Comparison of ENCODE assay signal across 1 cellular context in genomic region chr14:105398044-105398725, GRCh38.
TF ChIP-seq lines count a peak whose summit lies in the region.

Gene TEX22, plus strand, starts transcription at chr14:105398538. Its CDS starts 803 bp downstream, at chr14:105399341.

TF ChIP-seq in K562, 482 proteins besides CTCF, POLR2A, EP300 and RAD21 (continued from another document and continues in another):
- TF ChIP-seq NKRF (IDR thresholded peaks at IDR 0.05; ENCODE audit: borderline replicate concordance), result no peak
- no peak for TF ChIP-seq TCFL5 (CRISPR knock-in tag; conservative IDR thresholded peaks at IDR 0.05)
- TF ChIP-seq SMAD1 (IDR thresholded peaks at IDR 0.05; ENCODE audit: low read depth, low read length, partially characterized antibody), result no peak
- TF ChIP-seq MLX (CRISPR knock-in tag; conservative IDR thresholded peaks at IDR 0.05), result no peak
- no peak for TF ChIP-seq MYNN (IDR thresholded peaks at IDR 0.05)
- no peak for TF ChIP-seq MYNN (CRISPR knock-in tag; IDR thresholded peaks at IDR 0.05)
- TF ChIP-seq NEUROD1 (IDR thresholded peaks at IDR 0.05; ENCODE audit: borderline replicate concordance, low read depth, low read length, partially characterized antibody), result no peak
- no peak for TF ChIP-seq GTF2A2 (tag; IDR thresholded peaks at IDR 0.05)
- TF ChIP-seq SMAD4 (CRISPR knock-in tag; conservative IDR thresholded peaks at IDR 0.05), result peak; percentile 55; the same call in 1 of the 2 replicates
- TF ChIP-seq MITF (IDR thresholded peaks at IDR 0.05), result no peak
- TF ChIP-seq ZNF311 (CRISPR knock-in tag; IDR thresholded peaks at IDR 0.05), result no peak
- TF ChIP-seq ZC3H11A (IDR thresholded peaks at IDR 0.05; ENCODE audit: low read depth, low read length), result no peak
- TF ChIP-seq CBX5 (IDR thresholded peaks at IDR 0.05; ENCODE audit: borderline replicate concordance, low read depth), result no peak
- no peak for TF ChIP-seq MXD1 (CRISPR knock-in tag; IDR thresholded peaks at IDR 0.05; ENCODE audit: borderline replicate concordance, poor library complexity, severe bottlenecking)
- peak; percentile 45; the same call in 1 of the 2 replicates for TF ChIP-seq TFAP4 (CRISPR knock-in tag; IDR thresholded peaks at IDR 0.05; ENCODE audit: borderline replicate concordance)
- TF ChIP-seq STAT6 (CRISPR knock-in tag; IDR thresholded peaks at IDR 0.05), result no peak
- no peak for TF ChIP-seq ZNF561 (CRISPR knock-in tag; conservative IDR thresholded peaks at IDR 0.05)
- no peak for TF ChIP-seq MTF1 (CRISPR knock-in tag; IDR thresholded peaks at IDR 0.05; ENCODE audit: borderline replicate concordance)
- no peak for TF ChIP-seq ZNF282 (CRISPR knock-in tag; IDR thresholded peaks at IDR 0.05)
- no peak for TF ChIP-seq SNRNP70 (optimal IDR thresholded peaks at IDR 0.05; ENCODE audit: low read depth, low read length)
- no peak for TF ChIP-seq ZNF586 (CRISPR knock-in tag; conservative IDR thresholded peaks at IDR 0.05)
- no peak for TF ChIP-seq DNMT1 (IDR thresholded peaks at IDR 0.05)
- TF ChIP-seq ZNF212 (CRISPR knock-in tag; IDR thresholded peaks at IDR 0.05), result no peak
- no peak for TF ChIP-seq ZNF41 (CRISPR knock-in tag; conservative IDR thresholded peaks at IDR 0.05)
- TF ChIP-seq MCM3 (IDR thresholded peaks at IDR 0.05), result no peak
- peak; percentile 30 to 55; a peak in 2 of 4 replicates for TF ChIP-seq MNT (conservative IDR thresholded peaks at IDR 0.05)
- no peak for TF ChIP-seq ZNF124 (CRISPR knock-in tag; IDR thresholded peaks at IDR 0.05)
- TF ChIP-seq THRAP3 (IDR thresholded peaks at IDR 0.05; ENCODE audit: borderline replicate concordance), result no peak
- TF ChIP-seq PHF21A (IDR thresholded peaks at IDR 0.05; ENCODE audit: borderline replicate concordance, low read depth), result no peak
- no peak for TF ChIP-seq NR4A1 (CRISPR knock-in tag; IDR thresholded peaks at IDR 0.05)
- 0 out of 2 replicates have a peak, but pooled peaks have one; percentile 58 for TF ChIP-seq NR4A1 (tag; IDR thresholded peaks at IDR 0.05)
- TF ChIP-seq EZH2 (IDR thresholded peaks at IDR 0.05; ENCODE audit: borderline replicate concordance, low read depth, low read length), result no peak
- TF ChIP-seq ZBTB7A (IDR thresholded peaks at IDR 0.05; ENCODE audit: borderline replicate concordance, control insufficient read depth, low read depth, low read length), result peak; percentile 84; the same call in 1 of the 2 replicates
- no peak for TF ChIP-seq CBX1 (IDR thresholded peaks at IDR 0.05; ENCODE audit: low read depth)
- TF ChIP-seq KHSRP (IDR thresholded peaks at IDR 0.05), result no peak
- peak; percentile 39; the same call in 1 of the 2 replicates for TF ChIP-seq HNRNPL (IDR thresholded peaks at IDR 0.05; ENCODE audit: low read depth, low read length)
- TF ChIP-seq ZNF436 (CRISPR knock-in tag; IDR thresholded peaks at IDR 0.05), result no peak
- no peak for TF ChIP-seq E2F5 (CRISPR knock-in tag; IDR thresholded peaks at IDR 0.05)
- TF ChIP-seq RAD51 (IDR thresholded peaks at IDR 0.05; ENCODE audit: borderline replicate concordance, low read depth), result no peak
- no peak for TF ChIP-seq ZNF354B (CRISPR knock-in tag; IDR thresholded peaks at IDR 0.05)
- peak; percentile 83 for TF ChIP-seq POLR2G (IDR thresholded peaks at IDR 0.05; ENCODE audit: low read depth, low read length)
- TF ChIP-seq SIX5 (IDR thresholded peaks at IDR 0.05; ENCODE audit: borderline replicate concordance in 1 of 2, insufficient read depth in 1 of 2, low read depth in 1 of 2, low read length in 2 of 2), result no peak
- no peak for TF ChIP-seq CHAMP1 (IDR thresholded peaks at IDR 0.05)
- peak; percentile 53; the same call in 1 of the 2 replicates for TF ChIP-seq PHF8 (IDR thresholded peaks at IDR 0.05; ENCODE audit: borderline replicate concordance, low read length)
- TF ChIP-seq DIDO1 (tag; IDR thresholded peaks at IDR 0.05; ENCODE audit: low read depth), result no peak
- no peak for TF ChIP-seq TEAD4 (IDR thresholded peaks at IDR 0.05; ENCODE audit: low read length)
- TF ChIP-seq TEAD4 (CRISPR knock-in tag; IDR thresholded peaks at IDR 0.05; ENCODE audit: borderline replicate concordance), result no peak
- TF ChIP-seq SREBF1 (IDR thresholded peaks at IDR 0.05; ENCODE audit: borderline replicate concordance, low read depth, low read length), result no peak
- TF ChIP-seq FOXJ2 (tag; IDR thresholded peaks at IDR 0.05), result no peak
- TF ChIP-seq ZBTB11 (CRISPR knock-in tag; IDR thresholded peaks at IDR 0.05), result peak in 2 of 3 experiments; percentile 51 to 80; a peak in 3 of 6 replicates
